Comparison of ENCODE assay signal across 8 cellular contexts in the genomic region with DNA sequence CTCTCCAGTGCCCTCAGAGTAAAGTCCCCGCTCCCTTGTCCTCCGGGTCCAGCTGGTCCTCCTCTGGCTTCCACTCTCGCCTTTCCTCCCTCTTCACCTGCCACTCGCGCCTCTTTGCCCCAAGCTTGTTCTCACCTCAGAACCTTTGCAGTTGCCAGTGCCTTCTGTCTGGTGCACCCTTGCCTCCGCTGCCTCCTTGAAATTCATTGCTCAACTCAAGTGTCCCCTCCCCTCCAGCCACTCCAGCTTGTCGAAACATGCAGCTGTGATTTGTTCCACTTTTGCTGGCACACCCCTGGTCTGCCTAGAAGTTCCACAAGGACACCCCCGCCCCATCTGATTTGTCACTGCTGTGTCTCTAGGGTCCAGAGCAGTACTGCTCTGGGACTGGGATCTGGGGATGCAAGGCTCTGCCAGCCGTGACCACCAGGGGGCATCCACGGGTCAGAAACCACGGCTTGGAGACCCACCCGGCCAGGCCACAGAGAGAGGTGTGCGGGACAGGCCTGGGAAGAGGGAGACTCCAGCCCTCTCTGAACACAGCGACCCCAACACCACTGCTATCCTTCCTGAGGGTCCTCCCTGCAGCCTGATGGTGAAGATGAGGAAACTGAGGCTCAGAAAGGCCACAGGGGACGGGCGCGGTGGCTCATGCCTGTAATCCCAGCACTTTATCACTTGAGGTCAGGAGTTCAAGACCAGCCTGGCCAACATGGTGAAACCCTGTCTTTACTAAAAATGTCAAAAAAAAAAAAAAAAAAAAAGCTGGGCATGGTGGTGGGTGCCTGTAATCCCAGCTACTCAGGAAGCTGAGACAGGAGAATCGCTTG. TPM values are rescaled to one million over a fixed set of nuclear protein-coding genes. Genes with fewer than 3 reads are reported as not detected.
A peak's percentile ranks its signal among the peaks of the same experiment; 100 is the strongest.
DNase-seq lines count a peak whose midpoint lies in the region; ATAC-seq and FAIRE-seq lines count a peak whose summit lies in the region.

No MANE protein-coding gene starts in this region.

- H3K4me1 Mint-ChIP-seq in T-cell: peaks cover 20 to 41% (median 21%) of the 10 kb centered on the region in 3 donors
- H3K4me1 Mint-ChIP-seq in activated naive CD8-positive, alpha-beta T cell treated with anti-CD3 and anti-CD28 coated beads, Interleukin-2, amount 10 ng/mL, durations not matched to agents 7 days and 5 days: peaks cover 15% of the 10 kb centered on the region

- H3K4me3 Mint-ChIP-seq in T-cell: peak overlapping the region in 2 of 3 donors; percentile 17 to 51
- H3K4me3 Mint-ChIP-seq in activated naive CD8-positive, alpha-beta T cell treated with anti-CD3 and anti-CD28 coated beads, Interleukin-2, amount 10 ng/mL, durations not matched to agents 7 days and 5 days: no peak overlapping the region

- ATAC-seq in T-cell (replicated peaks in 1 of 4) (peak; percentile 73 to 90 (median 81)), Right ventricle myocardium inferior (peak; percentile 97), HG03025 (IDR thresholded peaks at IDR 0.05; ENCODE audit: low FRiP score, unreplicated experiment) (no peak)
- ATAC-seq in activated naive CD8-positive, alpha-beta T cell treated with anti-CD3 and anti-CD28 coated beads, Interleukin-2, amount 10 ng/mL, durations not matched to agents 7 days and 5 days (ENCODE audit: low read depth): peak; percentile 85

- H3K36me3 Mint-ChIP-seq in T-cell: no peaks in the 10 kb centered on the region
- no peaks in the 10 kb centered on the region for H3K36me3 Mint-ChIP-seq in activated naive CD8-positive, alpha-beta T cell treated with anti-CD3 and anti-CD28 coated beads, Interleukin-2, amount 10 ng/mL, durations not matched to agents 7 days and 5 days

- peaks cover 0 to 3% (median 3%) of the 10 kb centered on the region in 3 donors for H3K9me3 Mint-ChIP-seq in T-cell
- H3K9me3 Mint-ChIP-seq in activated naive CD8-positive, alpha-beta T cell treated with anti-CD3 and anti-CD28 coated beads, Interleukin-2, amount 10 ng/mL, durations not matched to agents 7 days and 5 days: no peaks in the 10 kb centered on the region

- no peak for FAIRE-seq in urothelium cell line (lab: Jason Lieb, UNC)

- POLR2A ChIA-PET in T-cell (lab: Charles Lee): interaction anchor here (0.5 to 1.3 kb wide), 11 partner anchors 24 to 201 kb away, joined by 3 to 10 read pairs (median 5); partner anchors contain the start of gene KLF2 (in 1 of the 2)
- POLR2A ChIA-PET in activated naive CD8-positive, alpha-beta T cell treated with anti-CD3 and anti-CD28 coated beads, Interleukin-2, amount 10 ng/mL, durations not matched to agents 7 days and 5 days (lab: Charles Lee): interaction anchor here (0.5 to 2.8 kb wide), 9 partner anchors 9 to 139 kb away, joined by 3 to 21 read pairs (median 4); partner anchors contain the start of gene KLF2

- peak overlapping the region; percentile 35 to 83 for H3K27ac Mint-ChIP-seq in T-cell
- peak overlapping the region; percentile 34 for H3K27ac Mint-ChIP-seq in activated naive CD8-positive, alpha-beta T cell treated with anti-CD3 and anti-CD28 coated beads, Interleukin-2, amount 10 ng/mL, durations not matched to agents 7 days and 5 days

- no peaks in the 10 kb centered on the region for H3K27me3 Mint-ChIP-seq in T-cell
- peaks cover 7% of the 10 kb centered on the region for H3K27me3 Mint-ChIP-seq in activated naive CD8-positive, alpha-beta T cell treated with anti-CD3 and anti-CD28 coated beads, Interleukin-2, amount 10 ng/mL, durations not matched to agents 7 days and 5 days

- in situ Hi-C loops in G401 (cut with HindIII; ENCODE audit: low sequenced_read_pairs): loop anchor here (25.0 kb wide), 1 partner anchor 115 kb away; no protein-coding TSS in a partner anchor

- CTCF ChIA-PET in T-cell (lab: Charles Lee): interaction anchor here (0.5 to 2.7 kb wide), 28 partner anchors 18 to 1562 kb away, joined by 3 to 26 read pairs (median 4); partner anchors contain the start of gene FAM32A (in 1 of the 2)

- intact Hi-C loops in Right ventricle myocardium inferior (cut with DNase I): loop anchor here (1.0 to 10.0 kb wide), 3 partner anchors 77 to 167 kb away; partner anchors contain the start of gene KLF2
- intact Hi-C loops in posterior vena cava (cut with DNase I): loop anchor here (2.0 kb wide), 2 partner anchors 135 to 137 kb away; no protein-coding TSS in a partner anchor

- peak; percentile 73 for DNase-seq in G401 (ENCODE audit: low spot score)
- peak; percentile 70 for DNase-seq in MV-4-11 (lab: John Stamatoyannopoulos, UW)
- DNase-seq in T-cell: peak; percentile 37 to 89 (median 76)
- DNase-seq in activated naive CD8-positive, alpha-beta T cell treated with anti-CD3 and anti-CD28 coated beads, Interleukin-2, amount 10 ng/mL, durations not matched to agents 7 days and 5 days: peak; percentile 91
- DNase-seq in Right ventricle myocardium inferior (ENCODE audit: missing footprints): peak; percentile 94
- DNase-seq in posterior vena cava (ENCODE audit: low spot score): peak; percentile 96
- DNase-seq in urothelium cell line (ENCODE audit: low spot score): peak; percentile 82

RNA-seq across cellular contexts. Expression of gene AP1M1, which starts 49.9 kb away (rescaled TPM):
- total RNA-seq in G401 (2014; rRNA removed; shearing (Covaris generic)): 91.4 and 95.6 TPM in 2 replicates
- total RNA-seq in T-cell (100 to 1,000 TPM in 4 of 5 donors, 10 to 100 TPM in 1; 94.9 to 171 (median 133) TPM), Right ventricle myocardium inferior (39.4 TPM), posterior vena cava (10 to 100 TPM; 59.4 to 66.4 TPM)
- total RNA-seq in activated naive CD8-positive, alpha-beta T cell treated with anti-CD3 and anti-CD28 coated beads, Interleukin-2, amount 10 ng/mL, durations not matched to agents 7 days and 5 days: 100 to 1,000 TPM; 132 to 135 TPM
